Comparison of ENCODE assay signal across 14 cellular contexts in the genomic region with DNA sequence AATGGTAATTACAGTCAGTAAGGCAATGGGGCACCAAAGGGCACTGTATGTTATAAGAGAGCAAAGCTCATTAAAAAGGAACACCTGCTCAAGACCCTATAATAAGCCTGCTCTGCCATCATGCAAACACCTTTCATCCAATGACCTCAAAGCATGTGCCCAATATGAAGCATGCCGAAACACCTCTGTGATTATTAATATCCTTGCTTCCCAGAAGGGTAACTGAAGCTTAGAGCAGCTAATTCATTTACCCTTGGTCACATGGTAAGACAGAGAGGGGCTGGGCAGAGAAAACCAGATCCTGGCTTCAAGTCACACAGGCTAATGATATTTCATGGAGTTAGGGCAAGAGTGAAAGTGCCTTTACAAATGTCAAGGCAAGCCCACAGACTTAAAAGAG.
"Had no signal": no experiment of that assay in that cellular context is flagged by ENCODE, and none has a peak within 500 bp of the region (broad histone marks: within the 10 kb centered on the region; RNA-seq: fewer than 3 reads in every experiment).

No MANE protein-coding gene starts in this region.

- H3K36me3 ChIP-seq: lower lobe of right lung, upper lobe of right lung had no signal

- DNase-seq: activated CD4-positive, alpha-beta memory T cell treated with anti-CD3 and anti-CD28 coated beads, Interleukin-2, amount 10 ng/mL, durations not matched to agents 7 days and 5 days; activated CD4-positive, alpha-beta T cell treated with anti-CD3 and anti-CD28 coated beads for 4 hours; activated effector memory CD4-positive, alpha-beta T cell treated with Interleukin-2 at 50 U/mL for 16 hours; activated T-cell treated with anti-CD3 and anti-CD28 coated beads, Interleukin-2, amount 50 U/mL, for 24 hours; body of pancreas; cortex of kidney; effector CD4-positive, alpha-beta T cell; heart left ventricle; left colon; lower lobe of right lung; stimulated activated CD4-positive, alpha-beta T cell treated with anti-CD3 and anti-CD28 coated beads, Interleukin-1b, Interleukin-23, amount 100 ng/mL, for 48 hours; stimulated activated naive CD8-positive, alpha-beta T cell treated with anti-CD3 and anti-CD28 coated beads, Interleukin-15, amount 100 ng/mL, for 72 hours; T-helper 2 cell; upper lobe of right lung had no signal

- H3K4me3 ChIP-seq: body of pancreas, heart left ventricle, lower lobe of right lung, upper lobe of right lung had no signal

- H3K27ac ChIP-seq: body of pancreas, heart left ventricle, lower lobe of right lung, upper lobe of right lung had no signal

- H3K4me1 ChIP-seq: lower lobe of right lung, upper lobe of right lung had no signal

- H3K27me3 ChIP-seq: body of pancreas, upper lobe of right lung had no signal

- H3K9me3 ChIP-seq: body of pancreas, heart left ventricle, lower lobe of right lung, upper lobe of right lung had no signal
